Comparison of ENCODE assay signal across 8 cellular contexts in genomic region chr15:69475769-69476358, GRCh38. TPM values are rescaled to one million over a fixed set of nuclear protein-coding genes. Genes with fewer than 3 reads are reported as not detected.
A peak's percentile ranks its signal among the peaks of the same experiment; 100 is the strongest.
DNase-seq lines count a peak whose midpoint lies in the region; ATAC-seq and TF ChIP-seq lines count a peak whose summit lies in the region.

No MANE protein-coding gene starts in this region.

- H3K27me3 ChIP-seq in AG04450 (ENCODE audit: control insufficient read depth, insufficient read depth, low read length) (peaks cover 14% of the 10 kb centered on the region), dorsolateral prefrontal cortex (no peaks in the 10 kb centered on the region)

- no peaks in the 10 kb centered on the region; the same call in 1 of the 2 replicates for H3K9me3 ChIP-seq in AG04450 (ENCODE audit: control insufficient read depth, insufficient read depth, low read length)

- no peak for DNase-seq in AG04450 (ENCODE audit: low read depth, low spot score)
- DNase-seq in GM20000 (ENCODE audit: low spot score), result peak; percentile 69
- DNase-seq in NCI-H526 (lab: John Stamatoyannopoulos, UW), result peak; percentile 22 to 81
- peak; percentile 76 for DNase-seq in activated CD4-positive, alpha-beta T cell treated with anti-CD3 and anti-CD28 coated beads, Interleukin-2, amount 50 U/mL, for 1 hour
- DNase-seq in dorsolateral prefrontal cortex, result peak; percentile 66 to 87 (median 82)
- peak; percentile 66 to 76 for DNase-seq in lung microvascular endothelial cell (ENCODE audit: low read depth in 2 of 2)
- peak; percentile 56 for DNase-seq in stimulated activated CD8-positive, alpha-beta memory T cell treated with anti-CD3 and anti-CD28 coated beads, Interleukin-15, amount 100 ng/mL, for 24 hours (ENCODE audit: low read depth)

- no peak overlapping the region for H3K27ac ChIP-seq in AG04450 (ENCODE audit: low read depth, low read length)
- no peak overlapping the region for H3K27ac ChIP-seq in dorsolateral prefrontal cortex

- CTCF ChIA-PET in AG04450 (lab: Charles Lee), result interaction anchor here (0.7 to 4.6 kb wide), 16 partner anchors 8 to 1358 kb away, joined by 3 to 22 read pairs (median 3); no protein-coding TSS in a partner anchor

- POLR2A ChIA-PET in AG04450 (lab: Yijun Ruan, JAX), result interaction anchor here (0.7 kb wide), 1 partner anchor 922 kb away, joined by 3 read pairs; no protein-coding TSS in a partner anchor

- H3K4me3 ChIP-seq in AG04450 (ENCODE audit: low read depth, low read length), result no peak overlapping the region
- H3K4me3 ChIP-seq in dorsolateral prefrontal cortex, result no peak overlapping the region

- no peak for ATAC-seq in HG03571 (IDR thresholded peaks at IDR 0.05; ENCODE audit: unreplicated experiment)

- TF ChIP-seq CTCF in AG04450 (IDR thresholded peaks at IDR 0.05; ENCODE audit: low read depth, low read length), result peak; percentile 99
- peak; percentile 82 for TF ChIP-seq CTCF in GM20000 (IDR thresholded peaks at IDR 0.05; ENCODE audit: extremely low read depth, missing control alignments)
- peak; percentile 71 to 97 (median 93) for TF ChIP-seq CTCF in dorsolateral prefrontal cortex (IDR thresholded peaks at IDR 0.05 in 54 of 56, conservative IDR thresholded peaks at IDR 0.05 in 2 of 56; ENCODE audit: low read depth in 1 of 56, partially characterized antibody in 56 of 56)

- intact Hi-C loops in dorsolateral prefrontal cortex (cut with DNase I), result loop anchor here (2.0 to 10.0 kb wide), 4 partner anchors 101 to 1339 kb away; partner anchors contain the start of gene TLE3 (in 1 of the 2)

RNA-seq across cellular contexts. Expression of gene RPLP1, which starts 23.2 kb away (rescaled TPM):
- 722 and 1,256 TPM in 2 replicates for polyA plus RNA-seq in AG04450 (2011; rRNA removed)
- polyA minus RNA-seq in AG04450 (2011; rRNA and poly(A)+ RNA removed), result 229 and 299 TPM in 2 replicates
- 100 to 1,000 TPM; 273 to 656 (median 397) TPM for total RNA-seq in dorsolateral prefrontal cortex
- total RNA-seq in lung microvascular endothelial cell, result 47.3 and 66.7 TPM in 2 replicates
